ENCODE assay signal across 23 cellular contexts in the genomic region with DNA sequence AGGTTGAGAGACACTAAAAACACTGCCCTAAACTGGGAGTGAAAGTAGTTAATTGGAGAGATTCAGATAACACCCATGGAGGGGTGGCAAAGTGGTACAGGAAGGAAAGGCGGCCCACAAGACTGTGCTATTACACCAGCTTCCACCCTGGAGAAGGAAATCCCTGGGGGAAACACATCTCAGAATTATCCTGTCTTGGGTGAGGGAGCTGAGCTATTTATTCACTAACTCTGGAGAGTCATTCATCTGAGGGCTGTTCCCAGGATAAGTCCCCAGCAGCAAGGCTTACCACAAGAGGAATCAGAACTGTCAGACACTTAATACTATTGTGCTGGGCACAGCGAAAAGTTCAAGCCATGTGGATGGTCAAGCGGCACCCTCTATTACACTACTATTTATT. TPM values are rescaled to one million over a fixed set of nuclear protein-coding genes. Genes with fewer than 3 reads are reported as not detected.
DNase-seq lines count a peak whose midpoint lies in the region; ATAC-seq and TF ChIP-seq lines count a peak whose summit lies in the region.
"Had no signal": no experiment of that assay in that cellular context is flagged by ENCODE, and none has a peak within 500 bp of the region (broad histone marks: within the 10 kb centered on the region; RNA-seq: fewer than 3 reads in every experiment).

No MANE protein-coding gene starts in this region.

- H3K27ac ChIP-seq in BLaER1 (no peak overlapping the region), Peyer's patch (no peak overlapping the region)
- H3K27ac ChIP-seq: A549, C4-2B, HL-60 had no signal

- H3K4me3 Mint-ChIP-seq in nephron progenitor cell, result no peak overlapping the region
- H3K4me3 Mint-ChIP-seq in activated CD4-positive, alpha-beta T cell treated with anti-CD3 and anti-CD28 coated beads for 36 hours, result no peak overlapping the region
- H3K4me3 Mint-ChIP-seq: IgD-negative memory B cell had no signal

- H4K20me1 ChIP-seq in BLaER1, result no peaks in the 10 kb centered on the region

- peak overlapping the region; percentile 63 for H3K27ac Mint-ChIP-seq in nephron progenitor cell
- H3K27ac Mint-ChIP-seq in activated CD4-positive, alpha-beta T cell treated with anti-CD3 and anti-CD28 coated beads for 36 hours, result no peak overlapping the region
- H3K27ac Mint-ChIP-seq: IgD-negative memory B cell had no signal

- H3K9me3 Mint-ChIP-seq in nephron progenitor cell, result peaks cover 14% of the 10 kb centered on the region
- no peaks in the 10 kb centered on the region for H3K9me3 Mint-ChIP-seq in activated CD4-positive, alpha-beta T cell treated with anti-CD3 and anti-CD28 coated beads for 36 hours (ENCODE audit: low read depth)
- H3K9me3 Mint-ChIP-seq: IgD-negative memory B cell had no signal

- H3K4me1 ChIP-seq in BLaER1 (peaks cover 39% of the 10 kb centered on the region), Peyer's patch (no peaks in the 10 kb centered on the region)
- H3K4me1 ChIP-seq: A549, HAP-1 had no signal

- peak overlapping the region; percentile 51 for H3K4me2 ChIP-seq in BLaER1
- H3K4me2 ChIP-seq: A549 had no signal

- POLR2A ChIA-PET in activated CD4-positive, alpha-beta T cell treated with anti-CD3 and anti-CD28 coated beads for 36 hours (lab: Charles Lee), result no interaction called here

- CTCF ChIA-PET in activated CD4-positive, alpha-beta T cell treated with anti-CD3 and anti-CD28 coated beads for 36 hours (lab: Charles Lee), result interaction anchor here (1.1 kb wide), 1 partner anchor 10 kb away, joined by 7 read pairs; no protein-coding TSS in a partner anchor

- H3K27me3 Mint-ChIP-seq in nephron progenitor cell (ENCODE audit: low read depth, poor library complexity), result peaks cover 35% of the 10 kb centered on the region
- no peaks in the 10 kb centered on the region for H3K27me3 Mint-ChIP-seq in activated CD4-positive, alpha-beta T cell treated with anti-CD3 and anti-CD28 coated beads for 36 hours

- H3K27me3 ChIP-seq in BLaER1 (no peaks in the 10 kb centered on the region), Peyer's patch (no peaks in the 10 kb centered on the region)

- peaks cover 31% of the 10 kb centered on the region for H3K4me1 Mint-ChIP-seq in nephron progenitor cell
- H3K4me1 Mint-ChIP-seq in activated CD4-positive, alpha-beta T cell treated with anti-CD3 and anti-CD28 coated beads for 36 hours, result no peaks in the 10 kb centered on the region

- H3K4me3 ChIP-seq in BLaER1 (no peak overlapping the region), Peyer's patch (no peak overlapping the region)
- H3K4me3 ChIP-seq: A549, HAP-1 had no signal

- no peaks in the 10 kb centered on the region for H3K36me3 ChIP-seq in BLaER1
- no peaks in the 10 kb centered on the region for H3K36me3 ChIP-seq in Peyer's patch
- H3K36me3 ChIP-seq: HAP-1 had no signal

- no peak overlapping the region for H3K9ac ChIP-seq in BLaER1

- TF ChIP-seq CTCF in nephron progenitor cell (IDR thresholded peaks at IDR 0.05) (no peak), Peyer's patch (IDR thresholded peaks at IDR 0.05) (no peak)

- peak; percentile 43 for DNase-seq in HK-2 (ENCODE audit: unreplicated experiment)
- DNase-seq in foreskin melanocyte, result peak; percentile 21
- no peak for DNase-seq in nephron progenitor cell
- DNase-seq in activated CD4-positive, alpha-beta T cell treated with anti-CD3 and anti-CD28 coated beads for 36 hours, result no peak
- DNase-seq in activated CD4-positive, CD25-positive, alpha-beta regulatory T cell (lab: John Stamatoyannopoulos, UW), result no peak
- no peak for DNase-seq in Peyer's patch
- DNase-seq: DMS 273 treated with DMSO at 0.1 percent for 48 hours, DND-41, Karpas-422, NCI-H1417 treated with DMSO at 0.1 percent for 48 hours, NCI-H1930, NCI-H526 treated with DMSO at 0.1 percent for 48 hours had no signal

- TF ChIP-seq POLR2A in Peyer's patch (IDR thresholded peaks at IDR 0.05), result no peak

- no peak for ATAC-seq in activated CD4-positive, alpha-beta T cell treated with anti-CD3 and anti-CD28 coated beads for 36 hours
- ATAC-seq: A549, Panc1, Right ventricle myocardium inferior had no signal

- intact Hi-C loops in activated CD4-positive, alpha-beta T cell treated with anti-CD3 and anti-CD28 coated beads for 36 hours (cut with DNase I, micrococcal nuclease), result no loop called here

- no peaks in the 10 kb centered on the region for H3K36me3 Mint-ChIP-seq in nephron progenitor cell (ENCODE audit: low read depth)
- no peaks in the 10 kb centered on the region for H3K36me3 Mint-ChIP-seq in activated CD4-positive, alpha-beta T cell treated with anti-CD3 and anti-CD28 coated beads for 36 hours (ENCODE audit: low read depth)
- H3K36me3 Mint-ChIP-seq: IgD-negative memory B cell had no signal

- H3K9me3 ChIP-seq in BLaER1 (no peaks in the 10 kb centered on the region), Peyer's patch (no peaks in the 10 kb centered on the region)
- H3K9me3 ChIP-seq: HAP-1 had no signal

RNA-seq across cellular contexts. Expression of gene TBCC, which starts 9.9 kb away (rescaled TPM):
- 10 to 100 TPM; 14.7 to 15.3 TPM for total RNA-seq in activated CD4-positive, alpha-beta T cell treated with anti-CD3 and anti-CD28 coated beads for 36 hours
- 10 to 100 TPM; 23.1 to 36.4 (median 30.7) TPM for total RNA-seq in Peyer's patch

RNA-seq across cellular contexts. Expression of gene PRPH2, which starts 13.6 kb away (rescaled TPM):
- not detected for total RNA-seq in activated CD4-positive, alpha-beta T cell treated with anti-CD3 and anti-CD28 coated beads for 36 hours
- 1 to 10 TPM in 2 of 4 donors, under 1 TPM in 1, not detected in 1; 0.67 to 9.9 (median 1.3) TPM for total RNA-seq in Peyer's patch
- total RNA-seq: G401, HT1080, MCF 10A had no signal

RNA-seq across cellular contexts. Expression of gene BICRAL, which starts 45.9 kb away (rescaled TPM):
- total RNA-seq in activated CD4-positive, alpha-beta T cell treated with anti-CD3 and anti-CD28 coated beads for 36 hours, result 10 to 100 TPM; 11.5 to 14.3 TPM
- total RNA-seq in Peyer's patch, result 10 to 100 TPM; 15.3 to 20.1 (median 17.1) TPM

Comparison
In these comparisons a context has a peak if more than half of its experiments do, and no peak if none do; other contexts are left out.
1. DNase-seq: peak in HK-2 (single experiment) and foreskin melanocyte (single experiment); none in nephron progenitor cell (single experiment), activated CD4-positive, alpha-beta T cell treated with anti-CD3 and anti-CD28 coated beads for 36 hours (single experiment), activated CD4-positive, CD25-positive, alpha-beta regulatory T cell (0 of 4) and Peyer's patch (0 of 3).